In the genomic region with DNA sequence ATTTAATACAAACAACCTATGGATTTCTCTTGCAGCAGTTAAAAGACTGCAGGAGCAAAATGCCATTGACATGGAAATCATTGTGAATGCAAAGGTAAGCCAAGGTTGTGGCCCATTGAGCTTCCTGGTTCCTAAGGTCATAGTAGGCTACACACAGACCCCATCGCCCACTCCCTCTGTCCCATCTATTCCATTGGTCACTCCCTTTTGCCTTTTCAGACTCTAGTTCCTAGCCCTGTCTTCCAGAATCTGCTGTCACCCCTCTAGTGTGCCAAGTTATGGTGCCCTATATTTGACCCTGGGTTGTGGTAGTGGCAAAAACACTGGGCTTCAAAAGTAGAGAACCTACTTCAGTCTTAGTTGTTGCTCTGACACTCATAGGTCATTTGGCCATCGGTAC, we compare ENCODE assay signal across 15 cellular contexts. TPM values are rescaled to one million over a fixed set of nuclear protein-coding genes. Genes with fewer than 3 reads are reported as not detected.
DNase-seq lines count a peak whose midpoint lies in the region; ATAC-seq and TF ChIP-seq lines count a peak whose summit lies in the region.
"Had no signal": no experiment of that assay in that cellular context is flagged by ENCODE, and none has a peak within 500 bp of the region (broad histone marks: within the 10 kb centered on the region; RNA-seq: fewer than 3 reads in every experiment).

No MANE protein-coding gene starts in this region.

- no peak overlapping the region for H3K18ac ChIP-seq in trophoblast cell (ENCODE audit: low read length)

- no peak overlapping the region for H4K8ac ChIP-seq in trophoblast cell (ENCODE audit: low read depth, low read length)

- H3K9me3 Mint-ChIP-seq in activated naive CD4-positive, alpha-beta T cell treated with anti-CD3 and anti-CD28 coated beads for 36 hours, result no peaks in the 10 kb centered on the region
- H3K9me3 Mint-ChIP-seq in CD4-positive, alpha-beta T cell, result no peaks in the 10 kb centered on the region
- H3K9me3 Mint-ChIP-seq in HFFc6, result no peaks in the 10 kb centered on the region
- H3K9me3 Mint-ChIP-seq: CD4-positive, CD25-positive, alpha-beta regulatory T cell had no signal

- POLR2A ChIA-PET in CD4-positive, alpha-beta T cell (lab: Charles Lee), result no interaction called here

- no peak for TF ChIP-seq CTCF in CD4-positive, alpha-beta T cell (IDR thresholded peaks at IDR 0.05)
- TF ChIP-seq CTCF in HFFc6 (IDR thresholded peaks at IDR 0.05), result no peak

- H3K14ac ChIP-seq in trophoblast cell (ENCODE audit: low read length), result no peak overlapping the region

- H3K36me3 Mint-ChIP-seq in activated naive CD4-positive, alpha-beta T cell treated with anti-CD3 and anti-CD28 coated beads for 36 hours (ENCODE audit: low read depth), result peaks cover 17% of the 10 kb centered on the region
- peaks cover 85% of the 10 kb centered on the region for H3K36me3 Mint-ChIP-seq in CD4-positive, alpha-beta T cell (ENCODE audit: low read depth)
- H3K36me3 Mint-ChIP-seq in HFFc6 (ENCODE audit: low read depth), result peaks cover 24% of the 10 kb centered on the region

- no peaks in the 10 kb centered on the region for H3K9me3 ChIP-seq in CD4-positive, alpha-beta T cell (ENCODE audit: control insufficient read depth, low read length)
- H3K9me3 ChIP-seq in trophoblast cell (ENCODE audit: insufficient read depth, low read depth, low read length) (no peaks in the 10 kb centered on the region), GM23248 (ENCODE audit: low read depth) (no peaks in the 10 kb centered on the region)
- H3K9me3 ChIP-seq: BLaER1 treated with 17β-estradiol and CSF1 and Interleukin-3, amounts not matched to agents 10 nM and 100 nM had no signal

- H3K4me1 ChIP-seq in trophoblast cell (ENCODE audit: control insufficient read depth in 1 of 2, insufficient read depth in 2 of 2, low read length in 2 of 2) (no peaks in the 10 kb centered on the region), GM23248 (ENCODE audit: insufficient read depth) (no peaks in the 10 kb centered on the region)
- H3K4me1 ChIP-seq: BLaER1 treated with 17β-estradiol and CSF1 and Interleukin-3, amounts not matched to agents 10 nM and 100 nM had no signal

- H3K27ac Mint-ChIP-seq in activated naive CD4-positive, alpha-beta T cell treated with anti-CD3 and anti-CD28 coated beads for 36 hours, result peak overlapping the region; percentile 16
- peak overlapping the region; percentile 8 for H3K27ac Mint-ChIP-seq in CD4-positive, alpha-beta T cell
- H3K27ac Mint-ChIP-seq in HFFc6, result peak overlapping the region; percentile 42; the same call in 1 of the 2 replicates

- H3K9me2 ChIP-seq in GM23248 (ENCODE audit: insufficient read depth), result no peaks in the 10 kb centered on the region

- H2AFZ ChIP-seq in trophoblast cell (ENCODE audit: insufficient read depth, low read length, poor library complexity) (no peak overlapping the region), GM23248 (no peak overlapping the region)

- no peak overlapping the region for H2BK12ac ChIP-seq in trophoblast cell (ENCODE audit: low read length)

- H2AK5ac ChIP-seq in trophoblast cell (ENCODE audit: low read length), result no peak overlapping the region

- H3K36me3 ChIP-seq in trophoblast cell (ENCODE audit: control insufficient read depth in 1 of 2, insufficient read depth in 2 of 2, low read length in 2 of 2), result peaks cover 13 to 33% of the 10 kb centered on the region in 2 experiments
- peaks cover 68% of the 10 kb centered on the region for H3K36me3 ChIP-seq in GM23248 (ENCODE audit: low read depth)

- no peak overlapping the region for H3K4me3 Mint-ChIP-seq in activated naive CD4-positive, alpha-beta T cell treated with anti-CD3 and anti-CD28 coated beads for 36 hours
- H3K4me3 Mint-ChIP-seq in CD4-positive, alpha-beta T cell, result no peak overlapping the region
- H3K4me3 Mint-ChIP-seq in HFFc6, result no peak overlapping the region
- H3K4me3 Mint-ChIP-seq: CD4-positive, CD25-positive, alpha-beta regulatory T cell had no signal

- no peak overlapping the region for H3K23ac ChIP-seq in trophoblast cell (ENCODE audit: low read length)

- H3K27ac ChIP-seq in CD4-positive, alpha-beta T cell (ENCODE audit: low read depth, low read length), result no peak overlapping the region
- H3K27ac ChIP-seq in trophoblast cell (ENCODE audit: low read depth, low read length) (no peak overlapping the region), GM23248 (no peak overlapping the region)
- H3K27ac ChIP-seq: BLaER1 treated with 17β-estradiol and CSF1 and Interleukin-3, amounts not matched to agents 10 nM and 100 nM had no signal

- H4K12ac ChIP-seq in trophoblast cell (ENCODE audit: low read depth, low read length), result no peak overlapping the region

- H4K91ac ChIP-seq in trophoblast cell (ENCODE audit: low read depth, low read length), result no peak overlapping the region

- WGBS in trophoblast cell (ENCODE audit: extremely low coverage, insufficient coverage, insufficient read length), result no CpG with 5 or more reads among the region's 2 CpGs
- WGBS in GM23248 (ENCODE audit: low coverage in 1 of 2, low lambda C conversion rate in 2 of 2, missing lambda C conversion rate in 2 of 2), 2 experiments, result 97 to 100% methylated on average over 2 of the region's 2 CpGs

- intact Hi-C loops in activated naive CD4-positive, alpha-beta T cell treated with anti-CD3 and anti-CD28 coated beads for 36 hours (cut with micrococcal nuclease), result no loop called here
- intact Hi-C loops in CD4-positive, alpha-beta T cell (cut with DNase I, micrococcal nuclease), result no loop called here

- DNase-seq in activated naive CD4-positive, alpha-beta T cell treated with anti-CD3 and anti-CD28 coated beads for 36 hours, result no peak
- DNase-seq in activated naive CD4-positive, alpha-beta T cell (lab: John Stamatoyannopoulos, UW), result no peak
- DNase-seq in CD4-positive, alpha-beta T cell, result no peak
- DNase-seq in HFFc6, result no peak
- DNase-seq in trophoblast cell, result no peak
- no peak for DNase-seq in GM23248
- DNase-seq: ACHN; Calu3; CD4-positive, CD25-positive, alpha-beta regulatory T cell; DMS 273 treated with DMSO at 0.1 percent for 48 hours had no signal

- in situ Hi-C loops in GM23248 (cut with MboI), result no loop called here

- peaks cover 36% of the 10 kb centered on the region; the same call in 1 of the 2 replicates for H3F3A ChIP-seq in GM23248 (ENCODE audit: insufficient read depth)

- no peaks in the 10 kb centered on the region for H3K27me3 Mint-ChIP-seq in activated naive CD4-positive, alpha-beta T cell treated with anti-CD3 and anti-CD28 coated beads for 36 hours (ENCODE audit: low read depth)
- H3K27me3 Mint-ChIP-seq in CD4-positive, alpha-beta T cell, result no peaks in the 10 kb centered on the region
- no peaks in the 10 kb centered on the region; the same call in 1 of the 2 replicates for H3K27me3 Mint-ChIP-seq in HFFc6 (ENCODE audit: insufficient read depth)
- H3K27me3 Mint-ChIP-seq: CD4-positive, CD25-positive, alpha-beta regulatory T cell had no signal

- no peaks in the 10 kb centered on the region for H3K27me3 ChIP-seq in CD4-positive, alpha-beta T cell (ENCODE audit: control insufficient read depth, insufficient read depth, low read length)
- no peaks in the 10 kb centered on the region for H3K27me3 ChIP-seq in trophoblast cell (ENCODE audit: insufficient read depth, low read length)
- H3K27me3 ChIP-seq in GM23248 (replicated peaks; ENCODE audit: insufficient read depth), result no peaks in the 10 kb centered on the region
- H3K27me3 ChIP-seq: BLaER1 treated with 17β-estradiol and CSF1 and Interleukin-3, amounts not matched to agents 10 nM and 100 nM had no signal

- H3K79me2 ChIP-seq in trophoblast cell (ENCODE audit: control insufficient read depth, insufficient read depth, low read length, poor library complexity), result no peaks in the 10 kb centered on the region
- peaks cover 40% of the 10 kb centered on the region for H3K79me2 ChIP-seq in GM23248 (ENCODE audit: insufficient read depth)

- no peak overlapping the region for H3K4ac ChIP-seq in trophoblast cell (ENCODE audit: low read depth, low read length)

- H2BK120ac ChIP-seq in trophoblast cell (ENCODE audit: insufficient read depth, low read length, poor library complexity), result no peak overlapping the region

- H3K79me1 ChIP-seq in trophoblast cell (ENCODE audit: low read length), result no peaks in the 10 kb centered on the region

- H2BK5ac ChIP-seq in trophoblast cell (ENCODE audit: low read depth, low read length, poor library complexity), result no peak overlapping the region

- H3K4me3 ChIP-seq in trophoblast cell (ENCODE audit: low read depth, low read length) (no peak overlapping the region), GM23248 (no peak overlapping the region)
- H3K4me3 ChIP-seq: BLaER1 treated with 17β-estradiol and CSF1 and Interleukin-3, amounts not matched to agents 10 nM and 100 nM; GM12878 had no signal

- no peaks in the 10 kb centered on the region for H4K20me1 ChIP-seq in GM23248 (ENCODE audit: insufficient read depth)

- ATAC-seq in CD4-positive, alpha-beta T cell (ENCODE audit: poor library complexity), result no peak
- ATAC-seq in HG03439 (IDR thresholded peaks at IDR 0.05; ENCODE audit: unreplicated experiment) (no peak), HG02981 (IDR thresholded peaks at IDR 0.05; ENCODE audit: unreplicated experiment) (no peak)
- ATAC-seq: GM12878, HCT116 had no signal

- H3K4me2 ChIP-seq in trophoblast cell (ENCODE audit: low read length), result no peak overlapping the region
- no peak overlapping the region for H3K4me2 ChIP-seq in GM23248 (ENCODE audit: unreplicated experiment)
- H3K4me2 ChIP-seq: BLaER1 treated with 17β-estradiol and CSF1 and Interleukin-3, amounts not matched to agents 10 nM and 100 nM had no signal

- CTCF ChIA-PET in activated naive CD4-positive, alpha-beta T cell treated with anti-CD3 and anti-CD28 coated beads for 36 hours (lab: Charles Lee), result interaction anchor here (0.9 to 1.1 kb wide), 3 partner anchors 34 to 195 kb away, joined by 3 to 4 read pairs (median 3); no protein-coding TSS in a partner anchor
- CTCF ChIA-PET in CD4-positive, alpha-beta T cell (lab: Charles Lee), result no interaction called here

- H3K9ac ChIP-seq in trophoblast cell (ENCODE audit: low read length) (peak overlapping the region; percentile 50), GM23248 (no peak overlapping the region)
- H3K9ac ChIP-seq: BLaER1 treated with 17β-estradiol and CSF1 and Interleukin-3, amounts not matched to agents 10 nM and 100 nM had no signal

- peaks cover 26% of the 10 kb centered on the region for H3K4me1 Mint-ChIP-seq in activated naive CD4-positive, alpha-beta T cell treated with anti-CD3 and anti-CD28 coated beads for 36 hours (ENCODE audit: low read depth)
- peaks cover 24% of the 10 kb centered on the region for H3K4me1 Mint-ChIP-seq in CD4-positive, alpha-beta T cell (ENCODE audit: low read depth)
- no peaks in the 10 kb centered on the region; the same call in 1 of the 2 replicates for H3K4me1 Mint-ChIP-seq in HFFc6 (ENCODE audit: low read depth)

RNA-seq across cellular contexts. Expression of a gene that starts 44.7 kb away (rescaled TPM):
- 10 to 100 TPM; 82.2 to 93.1 TPM for total RNA-seq in activated naive CD4-positive, alpha-beta T cell treated with anti-CD3 and anti-CD28 coated beads for 36 hours
- total RNA-seq in CD4-positive, alpha-beta T cell, result 10 to 100 TPM; 47.1 to 53.2 TPM
- 100 to 1,000 TPM; 150 to 199 (median 172) TPM for total RNA-seq in HFFc6 (2021; fragmentation: NEBNext Ultra II Directional; extraction: Animal tissue kit (Norgen Biotek cat#: 25700))
- polyA plus RNA-seq in trophoblast cell (2013), result 187 and 206 TPM in 2 replicates
- total RNA-seq in GM23248 (2014; rRNA removed; shearing (Covaris generic)), result 151 and 168 TPM in 2 replicates
- polyA plus RNA-seq in GM23248 (2016; fragmentation: Nextera tagmentation; extraction: Ambion mirVana), result 180 TPM in 2 replicates
